In genomic region chr5:892390-893136, GRCh38 we compare ENCODE assay signal across 1 cellular context.
TF ChIP-seq lines count a peak whose summit lies in the region.

BRD9 (minus strand) TSS chr5:892801; CDS start chr5:892657, 144 bp downstream.
A gene with protein sequence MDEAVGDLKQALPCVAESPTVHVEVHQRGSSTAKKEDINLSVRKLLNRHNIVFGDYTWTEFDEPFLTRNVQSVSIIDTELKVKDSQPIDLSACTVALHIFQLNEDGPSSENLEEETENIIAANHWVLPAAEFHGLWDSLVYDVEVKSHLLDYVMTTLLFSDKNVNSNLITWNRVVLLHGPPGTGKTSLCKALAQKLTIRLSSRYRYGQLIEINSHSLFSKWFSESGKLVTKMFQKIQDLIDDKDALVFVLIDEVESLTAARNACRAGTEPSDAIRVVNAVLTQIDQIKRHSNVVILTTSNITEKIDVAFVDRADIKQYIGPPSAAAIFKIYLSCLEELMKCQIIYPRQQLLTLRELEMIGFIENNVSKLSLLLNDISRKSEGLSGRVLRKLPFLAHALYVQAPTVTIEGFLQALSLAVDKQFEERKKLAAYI (plus strand): TSS chr5:892884. CDS start chr5:892999, 115 bp downstream.

TF ChIP-seq in K562, 482 proteins besides CTCF, POLR2A, EP300 and RAD21 (continued from another document and continues in another):
- TF ChIP-seq, protein P1, sequence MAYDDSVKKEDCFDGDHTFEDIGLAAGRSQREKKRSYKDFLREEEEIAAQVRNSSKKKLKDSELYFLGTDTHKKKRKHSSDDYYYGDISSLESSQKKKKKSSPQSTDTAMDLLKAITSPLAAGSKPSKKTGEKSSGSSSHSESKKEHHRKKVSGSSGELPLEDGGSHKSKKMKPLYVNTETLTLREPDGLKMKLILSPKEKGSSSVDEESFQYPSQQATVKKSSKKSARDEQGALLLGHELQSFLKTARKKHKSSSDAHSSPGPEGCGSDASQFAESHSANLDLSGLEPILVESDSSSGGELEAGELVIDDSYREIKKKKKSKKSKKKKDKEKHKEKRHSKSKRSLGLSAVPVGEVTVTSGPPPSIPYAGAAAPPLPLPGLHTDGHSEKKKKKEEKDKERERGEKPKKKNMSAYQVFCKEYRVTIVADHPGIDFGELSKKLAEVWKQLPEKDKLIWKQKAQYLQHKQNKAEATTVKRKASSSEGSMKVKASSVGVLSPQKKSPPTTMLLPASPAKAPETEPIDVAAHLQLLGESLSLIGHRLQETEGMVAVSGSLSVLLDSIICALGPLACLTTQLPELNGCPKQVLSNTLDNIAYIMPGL (CRISPR knock-in tag; IDR thresholded peaks at IDR 0.05), result peak; percentile 90
- TF ChIP-seq RBM15 (IDR thresholded peaks at IDR 0.05; ENCODE audit: insufficient read depth, low read length), result no peak
- TF ChIP-seq, protein P2, sequence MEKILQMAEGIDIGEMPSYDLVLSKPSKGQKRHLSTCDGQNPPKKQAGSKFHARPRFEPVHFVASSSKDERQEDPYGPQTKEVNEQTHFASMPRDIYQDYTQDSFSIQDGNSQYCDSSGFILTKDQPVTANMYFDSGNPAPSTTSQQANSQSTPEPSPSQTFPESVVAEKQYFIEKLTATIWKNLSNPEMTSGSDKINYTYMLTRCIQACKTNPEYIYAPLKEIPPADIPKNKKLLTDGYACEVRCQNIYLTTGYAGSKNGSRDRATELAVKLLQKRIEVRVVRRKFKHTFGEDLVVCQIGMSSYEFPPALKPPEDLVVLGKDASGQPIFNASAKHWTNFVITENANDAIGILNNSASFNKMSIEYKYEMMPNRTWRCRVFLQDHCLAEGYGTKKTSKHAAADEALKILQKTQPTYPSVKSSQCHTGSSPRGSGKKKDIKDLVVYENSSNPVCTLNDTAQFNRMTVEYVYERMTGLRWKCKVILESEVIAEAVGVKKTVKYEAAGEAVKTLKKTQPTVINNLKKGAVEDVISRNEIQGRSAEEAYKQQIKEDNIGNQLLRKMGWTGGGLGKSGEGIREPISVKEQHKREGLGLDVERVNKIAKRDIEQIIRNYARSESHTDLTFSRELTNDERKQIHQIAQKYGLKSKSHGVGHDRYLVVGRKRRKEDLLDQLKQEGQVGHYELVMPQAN (IDR thresholded peaks at IDR 0.05; ENCODE audit: borderline replicate concordance), result peak; percentile 76; the same call in 1 of the 2 replicates
- TF ChIP-seq, protein P3, sequence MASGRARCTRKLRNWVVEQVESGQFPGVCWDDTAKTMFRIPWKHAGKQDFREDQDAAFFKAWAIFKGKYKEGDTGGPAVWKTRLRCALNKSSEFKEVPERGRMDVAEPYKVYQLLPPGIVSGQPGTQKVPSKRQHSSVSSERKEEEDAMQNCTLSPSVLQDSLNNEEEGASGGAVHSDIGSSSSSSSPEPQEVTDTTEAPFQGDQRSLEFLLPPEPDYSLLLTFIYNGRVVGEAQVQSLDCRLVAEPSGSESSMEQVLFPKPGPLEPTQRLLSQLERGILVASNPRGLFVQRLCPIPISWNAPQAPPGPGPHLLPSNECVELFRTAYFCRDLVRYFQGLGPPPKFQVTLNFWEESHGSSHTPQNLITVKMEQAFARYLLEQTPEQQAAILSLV (tag; IDR thresholded peaks at IDR 0.05), result no peak
- no peak for TF ChIP-seq ZNF436 (CRISPR knock-in tag; IDR thresholded peaks at IDR 0.05)
- TF ChIP-seq EP400 (IDR thresholded peaks at IDR 0.05), result peak; percentile 90
- TF ChIP-seq, protein P4, sequence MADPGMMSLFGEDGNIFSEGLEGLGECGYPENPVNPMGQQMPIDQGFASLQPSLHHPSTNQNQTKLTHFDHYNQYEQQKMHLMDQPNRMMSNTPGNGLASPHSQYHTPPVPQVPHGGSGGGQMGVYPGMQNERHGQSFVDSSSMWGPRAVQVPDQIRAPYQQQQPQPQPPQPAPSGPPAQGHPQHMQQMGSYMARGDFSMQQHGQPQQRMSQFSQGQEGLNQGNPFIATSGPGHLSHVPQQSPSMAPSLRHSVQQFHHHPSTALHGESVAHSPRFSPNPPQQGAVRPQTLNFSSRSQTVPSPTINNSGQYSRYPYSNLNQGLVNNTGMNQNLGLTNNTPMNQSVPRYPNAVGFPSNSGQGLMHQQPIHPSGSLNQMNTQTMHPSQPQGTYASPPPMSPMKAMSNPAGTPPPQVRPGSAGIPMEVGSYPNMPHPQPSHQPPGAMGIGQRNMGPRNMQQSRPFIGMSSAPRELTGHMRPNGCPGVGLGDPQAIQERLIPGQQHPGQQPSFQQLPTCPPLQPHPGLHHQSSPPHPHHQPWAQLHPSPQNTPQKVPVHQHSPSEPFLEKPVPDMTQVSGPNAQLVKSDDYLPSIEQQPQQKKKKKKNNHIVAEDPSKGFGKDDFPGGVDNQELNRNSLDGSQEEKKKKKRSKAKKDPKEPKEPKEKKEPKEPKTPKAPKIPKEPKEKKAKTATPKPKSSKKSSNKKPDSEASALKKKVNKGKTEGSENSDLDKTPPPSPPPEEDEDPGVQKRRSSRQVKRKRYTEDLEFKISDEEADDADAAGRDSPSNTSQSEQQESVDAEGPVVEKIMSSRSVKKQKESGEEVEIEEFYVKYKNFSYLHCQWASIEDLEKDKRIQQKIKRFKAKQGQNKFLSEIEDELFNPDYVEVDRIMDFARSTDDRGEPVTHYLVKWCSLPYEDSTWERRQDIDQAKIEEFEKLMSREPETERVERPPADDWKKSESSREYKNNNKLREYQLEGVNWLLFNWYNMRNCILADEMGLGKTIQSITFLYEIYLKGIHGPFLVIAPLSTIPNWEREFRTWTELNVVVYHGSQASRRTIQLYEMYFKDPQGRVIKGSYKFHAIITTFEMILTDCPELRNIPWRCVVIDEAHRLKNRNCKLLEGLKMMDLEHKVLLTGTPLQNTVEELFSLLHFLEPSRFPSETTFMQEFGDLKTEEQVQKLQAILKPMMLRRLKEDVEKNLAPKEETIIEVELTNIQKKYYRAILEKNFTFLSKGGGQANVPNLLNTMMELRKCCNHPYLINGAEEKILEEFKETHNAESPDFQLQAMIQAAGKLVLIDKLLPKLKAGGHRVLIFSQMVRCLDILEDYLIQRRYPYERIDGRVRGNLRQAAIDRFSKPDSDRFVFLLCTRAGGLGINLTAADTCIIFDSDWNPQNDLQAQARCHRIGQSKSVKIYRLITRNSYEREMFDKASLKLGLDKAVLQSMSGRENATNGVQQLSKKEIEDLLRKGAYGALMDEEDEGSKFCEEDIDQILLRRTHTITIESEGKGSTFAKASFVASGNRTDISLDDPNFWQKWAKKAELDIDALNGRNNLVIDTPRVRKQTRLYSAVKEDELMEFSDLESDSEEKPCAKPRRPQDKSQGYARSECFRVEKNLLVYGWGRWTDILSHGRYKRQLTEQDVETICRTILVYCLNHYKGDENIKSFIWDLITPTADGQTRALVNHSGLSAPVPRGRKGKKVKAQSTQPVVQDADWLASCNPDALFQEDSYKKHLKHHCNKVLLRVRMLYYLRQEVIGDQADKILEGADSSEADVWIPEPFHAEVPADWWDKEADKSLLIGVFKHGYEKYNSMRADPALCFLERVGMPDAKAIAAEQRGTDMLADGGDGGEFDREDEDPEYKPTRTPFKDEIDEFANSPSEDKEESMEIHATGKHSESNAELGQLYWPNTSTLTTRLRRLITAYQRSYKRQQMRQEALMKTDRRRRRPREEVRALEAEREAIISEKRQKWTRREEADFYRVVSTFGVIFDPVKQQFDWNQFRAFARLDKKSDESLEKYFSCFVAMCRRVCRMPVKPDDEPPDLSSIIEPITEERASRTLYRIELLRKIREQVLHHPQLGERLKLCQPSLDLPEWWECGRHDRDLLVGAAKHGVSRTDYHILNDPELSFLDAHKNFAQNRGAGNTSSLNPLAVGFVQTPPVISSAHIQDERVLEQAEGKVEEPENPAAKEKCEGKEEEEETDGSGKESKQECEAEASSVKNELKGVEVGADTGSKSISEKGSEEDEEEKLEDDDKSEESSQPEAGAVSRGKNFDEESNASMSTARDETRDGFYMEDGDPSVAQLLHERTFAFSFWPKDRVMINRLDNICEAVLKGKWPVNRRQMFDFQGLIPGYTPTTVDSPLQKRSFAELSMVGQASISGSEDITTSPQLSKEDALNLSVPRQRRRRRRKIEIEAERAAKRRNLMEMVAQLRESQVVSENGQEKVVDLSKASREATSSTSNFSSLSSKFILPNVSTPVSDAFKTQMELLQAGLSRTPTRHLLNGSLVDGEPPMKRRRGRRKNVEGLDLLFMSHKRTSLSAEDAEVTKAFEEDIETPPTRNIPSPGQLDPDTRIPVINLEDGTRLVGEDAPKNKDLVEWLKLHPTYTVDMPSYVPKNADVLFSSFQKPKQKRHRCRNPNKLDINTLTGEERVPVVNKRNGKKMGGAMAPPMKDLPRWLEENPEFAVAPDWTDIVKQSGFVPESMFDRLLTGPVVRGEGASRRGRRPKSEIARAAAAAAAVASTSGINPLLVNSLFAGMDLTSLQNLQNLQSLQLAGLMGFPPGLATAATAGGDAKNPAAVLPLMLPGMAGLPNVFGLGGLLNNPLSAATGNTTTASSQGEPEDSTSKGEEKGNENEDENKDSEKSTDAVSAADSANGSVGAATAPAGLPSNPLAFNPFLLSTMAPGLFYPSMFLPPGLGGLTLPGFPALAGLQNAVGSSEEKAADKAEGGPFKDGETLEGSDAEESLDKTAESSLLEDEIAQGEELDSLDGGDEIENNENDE (IDR thresholded peaks at IDR 0.05; ENCODE audit: low read depth, low read length), result no peak
- TF ChIP-seq, protein P5, sequence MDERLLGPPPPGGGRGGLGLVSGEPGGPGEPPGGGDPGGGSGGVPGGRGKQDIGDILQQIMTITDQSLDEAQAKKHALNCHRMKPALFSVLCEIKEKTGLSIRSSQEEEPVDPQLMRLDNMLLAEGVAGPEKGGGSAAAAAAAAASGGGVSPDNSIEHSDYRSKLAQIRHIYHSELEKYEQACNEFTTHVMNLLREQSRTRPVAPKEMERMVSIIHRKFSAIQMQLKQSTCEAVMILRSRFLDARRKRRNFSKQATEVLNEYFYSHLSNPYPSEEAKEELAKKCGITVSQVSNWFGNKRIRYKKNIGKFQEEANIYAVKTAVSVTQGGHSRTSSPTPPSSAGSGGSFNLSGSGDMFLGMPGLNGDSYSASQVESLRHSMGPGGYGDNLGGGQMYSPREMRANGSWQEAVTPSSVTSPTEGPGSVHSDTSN (CRISPR knock-in tag; IDR thresholded peaks at IDR 0.05; ENCODE audit: low read depth), result no peak
- TF ChIP-seq, protein P5 (tag; conservative IDR thresholded peaks at IDR 0.05; ENCODE audit: low read depth), result no peak
- TF ChIP-seq ZNF124 (CRISPR knock-in tag; IDR thresholded peaks at IDR 0.05), result no peak
- TF ChIP-seq KHSRP (IDR thresholded peaks at IDR 0.05), result no peak
- peak; percentile 24; the same call in 1 of the 2 replicates for TF ChIP-seq NR4A1 (CRISPR knock-in tag; IDR thresholded peaks at IDR 0.05)
- peak; percentile 83 for TF ChIP-seq NR4A1 (tag; IDR thresholded peaks at IDR 0.05)
- no peak for TF ChIP-seq ARID2 (IDR thresholded peaks at IDR 0.05)
- no peak for TF ChIP-seq RBM14 (IDR thresholded peaks at IDR 0.05; ENCODE audit: borderline replicate concordance, insufficient read depth, low read depth, low read length)
- no peak for TF ChIP-seq ZNF12 (CRISPR knock-in tag; IDR thresholded peaks at IDR 0.05)
- no peak for TF ChIP-seq ZNF175 (CRISPR knock-in tag; IDR thresholded peaks at IDR 0.05; ENCODE audit: low read depth)
- peak in 2 of 3 experiments; percentile 60 to 76 for TF ChIP-seq YY1 (IDR thresholded peaks at IDR 0.05; ENCODE audit: borderline replicate concordance in 1 of 3, control insufficient read depth in 1 of 3, extremely low read depth in 1 of 3, insufficient read depth in 3 of 3, insufficient read length in 1 of 3, insufficient replicate concordance in 2 of 3, low read depth in 1 of 3, low read length in 2 of 3)
- TF ChIP-seq ZNF263 (CRISPR knock-in tag; IDR thresholded peaks at IDR 0.05; ENCODE audit: borderline replicate concordance), result no peak; the same call in 1 of the 2 replicates
- no peak for TF ChIP-seq SRSF9 (IDR thresholded peaks at IDR 0.05; ENCODE audit: borderline replicate concordance, low read depth, low read length)
- TF ChIP-seq MAZ (CRISPR knock-in tag; conservative IDR thresholded peaks at IDR 0.05 in 1 of 2, IDR thresholded peaks at IDR 0.05 in 1 of 2), result peak; percentile 70 to 90; a peak in 3 of 4 replicates
- TF ChIP-seq, protein P6, sequence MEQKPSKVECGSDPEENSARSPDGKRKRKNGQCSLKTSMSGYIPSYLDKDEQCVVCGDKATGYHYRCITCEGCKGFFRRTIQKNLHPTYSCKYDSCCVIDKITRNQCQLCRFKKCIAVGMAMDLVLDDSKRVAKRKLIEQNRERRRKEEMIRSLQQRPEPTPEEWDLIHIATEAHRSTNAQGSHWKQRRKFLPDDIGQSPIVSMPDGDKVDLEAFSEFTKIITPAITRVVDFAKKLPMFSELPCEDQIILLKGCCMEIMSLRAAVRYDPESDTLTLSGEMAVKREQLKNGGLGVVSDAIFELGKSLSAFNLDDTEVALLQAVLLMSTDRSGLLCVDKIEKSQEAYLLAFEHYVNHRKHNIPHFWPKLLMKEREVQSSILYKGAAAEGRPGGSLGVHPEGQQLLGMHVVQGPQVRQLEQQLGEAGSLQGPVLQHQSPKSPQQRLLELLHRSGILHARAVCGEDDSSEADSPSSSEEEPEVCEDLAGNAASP (IDR thresholded peaks at IDR 0.05), result no peak
- TF ChIP-seq JUND (IDR thresholded peaks at IDR 0.05; ENCODE audit: borderline replicate concordance, low read depth, low read length), result no peak; the same call in 1 of the 2 replicates
- TF ChIP-seq JUND (tag; IDR thresholded peaks at IDR 0.05; ENCODE audit: borderline replicate concordance, low read depth, low read length), result no peak; the same call in 2 of the 3 replicates
- TF ChIP-seq MCM7 (IDR thresholded peaks at IDR 0.05), result no peak
- no peak for TF ChIP-seq TFAM (CRISPR knock-in tag; conservative IDR thresholded peaks at IDR 0.05)
- TF ChIP-seq, protein P7, sequence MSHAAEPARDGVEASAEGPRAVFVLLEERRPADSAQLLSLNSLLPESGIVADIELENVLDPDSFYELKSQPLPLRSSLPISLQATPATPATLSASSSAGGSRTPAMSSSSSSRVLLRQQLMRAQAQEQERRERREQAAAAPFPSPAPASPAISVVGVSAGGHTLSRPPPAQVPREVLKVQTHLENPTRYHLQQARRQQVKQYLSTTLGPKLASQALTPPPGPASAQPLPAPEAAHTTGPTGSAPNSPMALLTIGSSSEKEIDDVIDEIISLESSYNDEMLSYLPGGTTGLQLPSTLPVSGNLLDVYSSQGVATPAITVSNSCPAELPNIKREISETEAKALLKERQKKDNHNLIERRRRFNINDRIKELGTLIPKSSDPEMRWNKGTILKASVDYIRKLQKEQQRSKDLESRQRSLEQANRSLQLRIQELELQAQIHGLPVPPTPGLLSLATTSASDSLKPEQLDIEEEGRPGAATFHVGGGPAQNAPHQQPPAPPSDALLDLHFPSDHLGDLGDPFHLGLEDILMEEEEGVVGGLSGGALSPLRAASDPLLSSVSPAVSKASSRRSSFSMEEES (CRISPR knock-in tag; IDR thresholded peaks at IDR 0.05), result no peak
- no peak for TF ChIP-seq ASH1L (IDR thresholded peaks at IDR 0.05; ENCODE audit: borderline replicate concordance, low read depth, partially characterized antibody)
- TF ChIP-seq JUN (IDR thresholded peaks at IDR 0.05; ENCODE audit: borderline replicate concordance, low read depth, low read length), result no peak
- no peak for TF ChIP-seq JUN (CRISPR knock-in tag; IDR thresholded peaks at IDR 0.05; ENCODE audit: borderline replicate concordance)
- no peak for TF ChIP-seq XRCC3 (IDR thresholded peaks at IDR 0.05)
